Comparison of ENCODE assay signal across 12 cellular contexts in genomic region chr11:122007611-122008071, GRCh38.
DNase-seq lines count a peak whose midpoint lies in the region; ATAC-seq and TF ChIP-seq lines count a peak whose summit lies in the region.
"Had no signal": no experiment of that assay in that cellular context is flagged by ENCODE, and none has a peak within 500 bp of the region (broad histone marks: within the 10 kb centered on the region; RNA-seq: fewer than 3 reads in every experiment).

No MANE protein-coding gene starts in this region.

- dilution Hi-C loops in mammary epithelial cell (cut with HindIII; ENCODE audit: low sequenced_read_pairs): no loop called here

- CTCF ChIA-PET in mammary epithelial cell (lab: Charles Lee; ENCODE audit: low non-redundant PET): no interaction called here

- H3K27ac ChIP-seq in mammary epithelial cell (ENCODE audit: insufficient read depth, low read depth, low read length): no peak overlapping the region
- H3K27ac ChIP-seq: SJSA1 had no signal

- H3K9me3 ChIP-seq in mammary epithelial cell (replicated peaks; ENCODE audit: insufficient read depth, low read length): no peaks in the 10 kb centered on the region
- H3K9me3 ChIP-seq: SJSA1 had no signal

- no peaks in the 10 kb centered on the region for H3K4me1 ChIP-seq in mammary epithelial cell (ENCODE audit: insufficient read depth, low read length)
- H3K4me1 ChIP-seq: SJSA1 had no signal

- H3K79me2 ChIP-seq in mammary epithelial cell (ENCODE audit: insufficient read depth, low read length): no peaks in the 10 kb centered on the region

- no peak for ATAC-seq in GM21381 (IDR thresholded peaks at IDR 0.05; ENCODE audit: unreplicated experiment)
- ATAC-seq: esophagus mucosa had no signal

- no peaks in the 10 kb centered on the region for H3K36me3 ChIP-seq in mammary epithelial cell (ENCODE audit: insufficient read depth, low read length)
- H3K36me3 ChIP-seq: SJSA1 had no signal

- H4K20me1 ChIP-seq in mammary epithelial cell (ENCODE audit: insufficient read depth, low read length): no peaks in the 10 kb centered on the region

- BruUV-seq in mammary epithelial cell (replicated peaks; lab: Mats Ljungman, UMichigan): no TSS peak

- H2AFZ ChIP-seq in mammary epithelial cell (ENCODE audit: low read depth, low read length): peak overlapping the region; percentile 60

- DNase-seq in NCI-H1105 treated with DMSO at 0.1 percent for 48 hours (lab: John Stamatoyannopoulos, UW) (peak; percentile 28), NCI-H1105 (lab: John Stamatoyannopoulos, UW) (no peak), mammary epithelial cell (no peak), iris pigment epithelial cell (ENCODE audit: low read depth) (peak; percentile 28), superior temporal gyrus (ENCODE audit: extremely low spot score) (peak; percentile 64), NCI-H146 (lab: John Stamatoyannopoulos, UW) (no peak)
- DNase-seq in stimulated activated CD4-positive, alpha-beta T cell treated with anti-CD3 and anti-CD28 coated beads, Interleukin-2, amount 100 ng/mL, for 24 hours: no peak
- DNase-seq: MM.1S, NCI-H526 had no signal

- no peak overlapping the region for H3K4me3 ChIP-seq in mammary epithelial cell (replicated peaks in 1 of 3; ENCODE audit: insufficient read depth in 1 of 3, low read depth in 2 of 3, low read length in 3 of 3)
- H3K4me3 ChIP-seq: SJSA1 had no signal

- TF ChIP-seq CTCF in mammary epithelial cell (conservative IDR thresholded peaks at IDR 0.05 in 1 of 2, IDR thresholded peaks at IDR 0.05 in 1 of 2; ENCODE audit: extremely low read depth in 1 of 2, insufficient read depth in 1 of 2, low read depth in 1 of 2, low read length in 2 of 2): no peak

- no peak overlapping the region for H3K4me2 ChIP-seq in mammary epithelial cell (ENCODE audit: insufficient read depth, low read depth, low read length)

- no peak overlapping the region for H3K9ac ChIP-seq in mammary epithelial cell (ENCODE audit: insufficient read depth, low read length)

- intact Hi-C loops in mammary epithelial cell (cut with micrococcal nuclease): no loop called here

- 3% methylated on average over 4 of the region's 4 CpGs for WGBS in mammary epithelial cell (ENCODE audit: low coverage, missing lambda C conversion rate)

- in situ Hi-C loops in mammary epithelial cell (cut with MboI; ENCODE audit: low sequenced_read_pairs in 2 of 2): no loop called here

- H3K27me3 ChIP-seq in mammary epithelial cell (ENCODE audit: insufficient read depth, low read length): peaks cover 1% of the 10 kb centered on the region
- H3K27me3 ChIP-seq: SJSA1 had no signal

Comparison
In these comparisons a context has a peak if more than half of its experiments do, and no peak if none do; other contexts are left out.
1. DNase-seq: peak in NCI-H1105 treated with DMSO at 0.1 percent for 48 hours (single experiment), iris pigment epithelial cell (single experiment) and superior temporal gyrus (single experiment); none in NCI-H1105 (single experiment), mammary epithelial cell (single experiment), NCI-H146 (single experiment) and stimulated activated CD4-positive, alpha-beta T cell treated with anti-CD3 and anti-CD28 coated beads, Interleukin-2, amount 100 ng/mL, for 24 hours (0 of 2).